Comparison of ENCODE assay signal across 9 cellular contexts in genomic region chr17:38464723-38465419, GRCh38. TPM values are rescaled to one million over a fixed set of nuclear protein-coding genes. Genes with fewer than 3 reads are reported as not detected.
DNase-seq lines count a peak whose midpoint lies in the region; ATAC-seq and TF ChIP-seq lines count a peak whose summit lies in the region.
"Had no signal": no experiment of that assay in that cellular context is flagged by ENCODE, and none has a peak within 500 bp of the region (broad histone marks: within the 10 kb centered on the region; RNA-seq: fewer than 3 reads in every experiment).

No MANE protein-coding gene starts in this region.

- H3K36me3 ChIP-seq in colonic mucosa = no peaks in the 10 kb centered on the region
- H3K36me3 ChIP-seq in thyroid gland = peaks cover 3 to 16% of the 10 kb centered on the region in 2 donors

- H3K27ac ChIP-seq in colonic mucosa = peak overlapping the region; percentile 57
- H3K27ac ChIP-seq in thyroid gland = peak overlapping the region; percentile 35 to 87 (median 82)
- no peak overlapping the region for H3K27ac ChIP-seq in CD4-positive, alpha-beta T cell (ENCODE audit: low read depth, low read length)

- H3K4me3 Mint-ChIP-seq in CD4-positive, alpha-beta T cell = no peak overlapping the region
- H3K4me3 Mint-ChIP-seq: activated naive CD8-positive, alpha-beta T cell treated with anti-CD3 and anti-CD28 coated beads, Interleukin-2, amount 10 ng/mL, durations not matched to agents 7 days and 5 days had no signal

- POLR2A ChIA-PET in CD4-positive, alpha-beta T cell (lab: Charles Lee) = no interaction called here

- H3K9me3 ChIP-seq in colonic mucosa = no peaks in the 10 kb centered on the region
- H3K9me3 ChIP-seq in thyroid gland = no peaks in the 10 kb centered on the region
- no peaks in the 10 kb centered on the region for H3K9me3 ChIP-seq in CD4-positive, alpha-beta T cell (ENCODE audit: control insufficient read depth, low read length)

- no peaks in the 10 kb centered on the region for H3K27me3 ChIP-seq in colonic mucosa
- no peaks in the 10 kb centered on the region for H3K27me3 ChIP-seq in thyroid gland
- H3K27me3 ChIP-seq in CD4-positive, alpha-beta T cell (ENCODE audit: control insufficient read depth, insufficient read depth, low read length) = no peaks in the 10 kb centered on the region

- H3K4me3 ChIP-seq in colonic mucosa (peak overlapping the region; percentile 25), lower leg skin (ENCODE audit: low read depth, poor library complexity, severe bottlenecking) (peak overlapping the region; percentile 14), thyroid gland (replicated peaks in 1 of 3) (peak overlapping the region in 1 of 3 donors; percentile 26)

- no peaks in the 10 kb centered on the region for H3K36me3 Mint-ChIP-seq in CD4-positive, alpha-beta T cell (ENCODE audit: low read depth)
- H3K36me3 Mint-ChIP-seq: activated naive CD8-positive, alpha-beta T cell treated with anti-CD3 and anti-CD28 coated beads, Interleukin-2, amount 10 ng/mL, durations not matched to agents 7 days and 5 days had no signal

- H3K9me3 Mint-ChIP-seq in CD4-positive, alpha-beta T cell = no peaks in the 10 kb centered on the region
- H3K9me3 Mint-ChIP-seq: activated naive CD8-positive, alpha-beta T cell treated with anti-CD3 and anti-CD28 coated beads, Interleukin-2, amount 10 ng/mL, durations not matched to agents 7 days and 5 days had no signal

- H3K27ac Mint-ChIP-seq in CD4-positive, alpha-beta T cell = no peak overlapping the region
- H3K27ac Mint-ChIP-seq: activated naive CD8-positive, alpha-beta T cell treated with anti-CD3 and anti-CD28 coated beads, Interleukin-2, amount 10 ng/mL, durations not matched to agents 7 days and 5 days had no signal

- CTCF ChIA-PET in CD4-positive, alpha-beta T cell (lab: Charles Lee) = no interaction called here

- WGBS in lower leg skin, 2 donors = 17 to 26% methylated on average over 16 to 27 of the region's 28 CpGs
- WGBS in thyroid gland, 2 donors = 1 to 19% methylated on average over 10 to 18 of the region's 28 CpGs

- DNase-seq in AG20443 (ENCODE audit: low spot score) = peak; percentile 96
- DNase-seq in NCI-H1694 (lab: John Stamatoyannopoulos, UW) = peak; percentile 62
- DNase-seq in colonic mucosa = peak; percentile 54
- DNase-seq in lower leg skin (ENCODE audit: low spot score in 2 of 2) = peak; percentile 79 to 97
- DNase-seq in thyroid gland = peak; percentile 62 to 69
- DNase-seq in NCI-H187 (lab: John Stamatoyannopoulos, UW) = no peak
- DNase-seq in CD4-positive, alpha-beta T cell = no peak
- DNase-seq: activated naive CD8-positive, alpha-beta T cell treated with anti-CD3 and anti-CD28 coated beads, Interleukin-2, amount 10 ng/mL, durations not matched to agents 7 days and 5 days had no signal

- ATAC-seq in CD4-positive, alpha-beta T cell (ENCODE audit: poor library complexity) = no peak
- ATAC-seq in HG02885 (IDR thresholded peaks at IDR 0.05; ENCODE audit: poor library complexity, unreplicated experiment) = no peak

- H3K4me1 ChIP-seq in colonic mucosa (no peaks in the 10 kb centered on the region), thyroid gland (peaks cover 10 to 31% of the 10 kb centered on the region in 2 donors)

- no peaks in the 10 kb centered on the region for H3K27me3 Mint-ChIP-seq in CD4-positive, alpha-beta T cell

- TF ChIP-seq CTCF in colonic mucosa (IDR thresholded peaks at IDR 0.05) (no peak), lower leg skin (IDR thresholded peaks at IDR 0.05) (no peak), thyroid gland (IDR thresholded peaks at IDR 0.05) (no peak)
- TF ChIP-seq CTCF in CD4-positive, alpha-beta T cell (IDR thresholded peaks at IDR 0.05) = no peak

- no peaks in the 10 kb centered on the region for H3K4me1 Mint-ChIP-seq in CD4-positive, alpha-beta T cell (ENCODE audit: low read depth)
- H3K4me1 Mint-ChIP-seq: activated naive CD8-positive, alpha-beta T cell treated with anti-CD3 and anti-CD28 coated beads, Interleukin-2, amount 10 ng/mL, durations not matched to agents 7 days and 5 days had no signal

- TF ChIP-seq POLR2A in lower leg skin (IDR thresholded peaks at IDR 0.05) = no peak
- TF ChIP-seq POLR2A in thyroid gland (IDR thresholded peaks at IDR 0.05) = no peak

- H3K9ac ChIP-seq in colonic mucosa (ENCODE audit: low read depth in 2 of 2, low read length in 2 of 2) = peak overlapping the region; percentile 58 to 69

- intact Hi-C loops in colonic mucosa (cut with DNase I) (no loop called here), lower leg skin (cut with DNase I; ENCODE audit: low total_unique reads) (no loop called here), thyroid gland (cut with DNase I) (no loop called here)
- intact Hi-C loops in CD4-positive, alpha-beta T cell (cut with DNase I, micrococcal nuclease) = no loop called here

RNA-seq across cellular contexts. Expression of gene ARHGAP23, which starts 36.6 kb away (rescaled TPM):
- total RNA-seq in colonic mucosa (10 to 100 TPM in 1 of 2 donors, 1 to 10 TPM in 1; 4.0 to 14.1 TPM), lower leg skin (100 to 1,000 TPM; 127 to 201 (median 149) TPM), thyroid gland (10 to 100 TPM; 13.0 to 40.8 (median 24.6) TPM)
- under 1 TPM in 1 of 2 experiments, not detected in 1; 0.73 TPM for total RNA-seq in CD4-positive, alpha-beta T cell

Comparison
In these comparisons a context has a peak if more than half of its experiments do, and no peak if none do; other contexts are left out.
1. DNase-seq: peak in AG20443 (single experiment), NCI-H1694 (single experiment), colonic mucosa (single experiment), lower leg skin (2 of 2) and thyroid gland (2 of 2); none in NCI-H187 (0 of 2) and CD4-positive, alpha-beta T cell (0 of 10).